Comparison of ENCODE assay signal across 1 cellular context in genomic region chr2:32357545-32358482, GRCh38.
A peak's percentile ranks its signal among the peaks of the same experiment; 100 is the strongest.
TF ChIP-seq lines count a peak whose summit lies in the region.

No MANE protein-coding gene starts in this region.

TF ChIP-seq in HepG2, 621 proteins besides CTCF, POLR2A, EP300 and RAD21 (continued from another document and continues in another):
- peak; percentile 35; the same call in 1 of the 2 replicates for TF ChIP-seq ZNF281 (CRISPR knock-in tag; IDR thresholded peaks at IDR 0.05; ENCODE audit: borderline replicate concordance)
- TF ChIP-seq ZNF737 (CRISPR knock-in tag; IDR thresholded peaks at IDR 0.05; ENCODE audit: borderline replicate concordance): peak; percentile 90; the same call in 1 of the 2 replicates
- 0 out of 2 replicates have a peak, but pooled peaks have one; percentile 6 for TF ChIP-seq ZNF24 (IDR thresholded peaks at IDR 0.05)
- peak; percentile 5; the same call in 1 of the 2 replicates for TF ChIP-seq RARA (CRISPR knock-in tag; IDR thresholded peaks at IDR 0.05)
- TF ChIP-seq POLR2AphosphoS5 (IDR thresholded peaks at IDR 0.05; ENCODE audit: low read depth, low read length): no peak
- peak; percentile 66; the same call in 1 of the 2 replicates for TF ChIP-seq PRMT3 (CRISPR knock-in tag; IDR thresholded peaks at IDR 0.05; ENCODE audit: borderline replicate concordance, low read depth)
- no peak for TF ChIP-seq ARNTL (CRISPR knock-in tag; IDR thresholded peaks at IDR 0.05)
- peak; percentile 95 for TF ChIP-seq HINFP (CRISPR knock-in tag; IDR thresholded peaks at IDR 0.05; ENCODE audit: low read depth)
- TF ChIP-seq ZNF557 (CRISPR knock-in tag; IDR thresholded peaks at IDR 0.05): 0 out of 2 replicates have a peak, but pooled peaks have one; percentile 30
- no peak for TF ChIP-seq ZNF776 (CRISPR knock-in tag; IDR thresholded peaks at IDR 0.05)
- no peak for TF ChIP-seq CENPX (CRISPR knock-in tag; IDR thresholded peaks at IDR 0.05)
- peak; percentile 92 for TF ChIP-seq ZBTB39 (CRISPR knock-in tag; IDR thresholded peaks at IDR 0.05)
- TF ChIP-seq CCAR2 (optimal IDR thresholded peaks at IDR 0.05; ENCODE audit: low read depth, low read length): peak; percentile 1
- TF ChIP-seq WIZ (CRISPR knock-in tag; IDR thresholded peaks at IDR 0.05): 0 out of 2 replicates have a peak, but pooled peaks have one; percentile 48
- peak; percentile 90 for TF ChIP-seq KDM2A (CRISPR knock-in tag; IDR thresholded peaks at IDR 0.05; ENCODE audit: borderline replicate concordance, low read depth)
- 0 out of 2 replicates have a peak, but pooled peaks have one; percentile 9 for TF ChIP-seq ZNF850 (CRISPR knock-in tag; conservative IDR thresholded peaks at IDR 0.05)
- 0 out of 2 replicates have a peak, but pooled peaks have one; percentile 7 for TF ChIP-seq ZNF678 (CRISPR knock-in tag; IDR thresholded peaks at IDR 0.05)
- TF ChIP-seq ZNF670 (CRISPR knock-in tag; IDR thresholded peaks at IDR 0.05; ENCODE audit: borderline replicate concordance): 0 out of 2 replicates have a peak, but pooled peaks have one; percentile 15
- 0 out of 2 replicates have a peak, but pooled peaks have one; percentile 31 for TF ChIP-seq CBX5 (CRISPR knock-in tag; IDR thresholded peaks at IDR 0.05; ENCODE audit: borderline replicate concordance)
- TF ChIP-seq TCF7L2 (IDR thresholded peaks at IDR 0.05; ENCODE audit: low read depth, low read length): no peak
- peak; percentile 81; the same call in 1 of the 2 replicates for TF ChIP-seq AHR (CRISPR knock-in tag; IDR thresholded peaks at IDR 0.05)
- TF ChIP-seq HNRNPK (IDR thresholded peaks at IDR 0.05; ENCODE audit: low read depth, low read length, poor library complexity, severe bottlenecking): peak; percentile 73
- TF ChIP-seq IRF9 (CRISPR knock-in tag; IDR thresholded peaks at IDR 0.05; ENCODE audit: borderline replicate concordance): no peak
- 0 out of 2 replicates have a peak, but pooled peaks have one; percentile 3 for TF ChIP-seq TBP (CRISPR knock-in tag; IDR thresholded peaks at IDR 0.05)
- no peak for TF ChIP-seq ZBTB14 (CRISPR knock-in tag; IDR thresholded peaks at IDR 0.05)
- TF ChIP-seq YEATS2 (CRISPR knock-in tag; IDR thresholded peaks at IDR 0.05; ENCODE audit: borderline replicate concordance): 0 out of 2 replicates have a peak, but pooled peaks have one; percentile 6
- TF ChIP-seq ZFY (CRISPR knock-in tag; IDR thresholded peaks at IDR 0.05): peak; percentile 83
- TF ChIP-seq ZNF704 (CRISPR knock-in tag; IDR thresholded peaks at IDR 0.05; ENCODE audit: borderline replicate concordance): 0 out of 2 replicates have a peak, but pooled peaks have one; percentile 15
- TF ChIP-seq DNMT3B (CRISPR knock-in tag; conservative IDR thresholded peaks at IDR 0.05): 0 out of 2 replicates have a peak, but pooled peaks have one; percentile 75
- TF ChIP-seq SALL1 (CRISPR knock-in tag; IDR thresholded peaks at IDR 0.05): 0 out of 2 replicates have a peak, but pooled peaks have one; percentile 49
- TF ChIP-seq AKNA (CRISPR knock-in tag; IDR thresholded peaks at IDR 0.05; ENCODE audit: borderline replicate concordance): 0 out of 2 replicates have a peak, but pooled peaks have one; percentile 10
- no peak for TF ChIP-seq SP1 (IDR thresholded peaks at IDR 0.05)
- TF ChIP-seq SP1 (CRISPR knock-in tag; IDR thresholded peaks at IDR 0.05): no peak
- TF ChIP-seq HMGXB4 (CRISPR knock-in tag; IDR thresholded peaks at IDR 0.05; ENCODE audit: borderline replicate concordance in 1 of 2, low read depth in 1 of 2): peak in 1 of 2 experiments; percentile 3; a peak in 2 of 4 replicates
- peak; percentile 70 for TF ChIP-seq ZNF770 (CRISPR knock-in tag; IDR thresholded peaks at IDR 0.05)
- no peak for TF ChIP-seq RCOR2 (CRISPR knock-in tag; IDR thresholded peaks at IDR 0.05)
- no peak for TF ChIP-seq TRIM24 (CRISPR knock-in tag; IDR thresholded peaks at IDR 0.05)
- no peak; the same call in 1 of the 2 replicates for TF ChIP-seq ZNF329 (CRISPR knock-in tag; IDR thresholded peaks at IDR 0.05; ENCODE audit: low read depth)
- no peak for TF ChIP-seq NR2F2 (IDR thresholded peaks at IDR 0.05; ENCODE audit: borderline replicate concordance, low read depth)
- TF ChIP-seq ZNF7 (CRISPR knock-in tag; IDR thresholded peaks at IDR 0.05): no peak
- 0 out of 4 replicates have a peak, but pooled peaks of 1 of the 2 experiments have one; percentile 15 for TF ChIP-seq KLF16 (CRISPR knock-in tag; IDR thresholded peaks at IDR 0.05)
- TF ChIP-seq IKZF1 (IDR thresholded peaks at IDR 0.05): no peak
- TF ChIP-seq TAF1 (CRISPR knock-in tag; IDR thresholded peaks at IDR 0.05): peak; percentile 21
- TF ChIP-seq NRL (CRISPR knock-in tag; IDR thresholded peaks at IDR 0.05; ENCODE audit: borderline replicate concordance): peak; percentile 58; the same call in 1 of the 2 replicates
